In genomic region chr6:89064931-89065330, GRCh38 we compare ENCODE assay signal across 1 cellular context. TPM values are rescaled to one million over a fixed set of nuclear protein-coding genes. Genes with fewer than 3 reads are reported as not detected.
"Had no signal": no experiment of that assay in that cellular context is flagged by ENCODE, and none has a peak within 500 bp of the region (broad histone marks: within the 10 kb centered on the region; RNA-seq: fewer than 3 reads in every experiment).

No MANE protein-coding gene starts in this region.

RNA-seq across cellular contexts. Expression of gene SRSF12, which starts 52.9 kb away (rescaled TPM):
- total RNA-seq: GM12878 had no signal
